Comparison of ENCODE assay signal across 25 cellular contexts in the genomic region with DNA sequence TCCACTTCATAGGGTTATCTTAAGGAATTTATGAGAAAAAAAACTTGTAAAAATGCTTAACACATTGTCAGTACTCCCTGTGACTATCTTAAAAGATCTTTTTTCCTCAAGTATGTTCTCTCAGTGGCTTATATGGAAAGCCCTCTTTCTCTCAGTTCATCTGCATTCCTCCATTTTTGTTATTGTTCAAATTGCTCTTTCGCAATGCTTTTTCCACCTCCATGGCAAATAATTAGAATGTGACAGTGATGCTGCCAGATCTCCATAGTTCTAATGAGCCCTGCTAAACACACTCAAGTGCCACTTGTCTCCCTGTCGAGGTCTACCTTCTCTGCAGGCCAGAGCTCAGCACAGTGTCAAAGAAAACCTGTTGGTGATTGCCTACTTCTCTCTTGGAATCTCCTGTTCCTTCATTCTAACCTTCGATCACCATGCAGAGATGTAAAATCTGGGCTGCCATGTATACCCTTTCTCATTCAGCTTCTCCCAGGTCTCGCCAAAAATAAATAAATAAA. TPM values are rescaled to one million over a fixed set of nuclear protein-coding genes. Genes with fewer than 3 reads are reported as not detected.
"Had no signal": no experiment of that assay in that cellular context is flagged by ENCODE, and none has a peak within 500 bp of the region (broad histone marks: within the 10 kb centered on the region; RNA-seq: fewer than 3 reads in every experiment).

No MANE protein-coding gene starts in this region.

- H3K36me3 ChIP-seq: colonic mucosa, tibial artery had no signal

- H3K4me3 ChIP-seq: body of pancreas, colonic mucosa, tibial artery had no signal

- ATAC-seq: body of pancreas; foreskin keratinocyte; left lobe of liver; stimulated activated naive CD8-positive, alpha-beta T cell treated with anti-CD3 and anti-CD28 coated beads, Interleukin-15, Interleukin-2, amounts not matched to agents 100 U/mL and 50 U/mL, for 24 hours had no signal

- H3K9me3 Mint-ChIP-seq: activated B cell treated with CpG ODN at 0.5 μM for 24 hours; activated CD4-positive, alpha-beta memory T cell treated with anti-CD3 and anti-CD28 coated beads, Interleukin-2, amount 10 ng/mL, durations not matched to agents 7 days and 5 days; activated naive CD8-positive, alpha-beta T cell treated with anti-CD3 and anti-CD28 coated beads, Interleukin-2, amount 10 ng/mL, durations not matched to agents 7 days and 5 days; activated T-helper 2 cell treated with anti-CD3 and anti-CD28 coated beads, Interferon-gamma antibody, Interleukin-2, Interleukin-4, amounts not matched to agents 10 μg/mL and 5 μg/mL and 100 μg/mL, durations not matched to agents 14 hours and 24 hours and 36 hours had no signal

- H3K27me3 ChIP-seq: body of pancreas, colonic mucosa, foreskin keratinocyte, tibial artery had no signal

- H3K4me1 ChIP-seq: body of pancreas, colonic mucosa, foreskin keratinocyte, tibial artery had no signal

- H3K27ac Mint-ChIP-seq: activated B cell treated with CpG ODN at 0.5 μM for 24 hours; activated CD4-positive, alpha-beta memory T cell treated with anti-CD3 and anti-CD28 coated beads, Interleukin-2, amount 10 ng/mL, durations not matched to agents 7 days and 5 days; activated naive CD8-positive, alpha-beta T cell treated with anti-CD3 and anti-CD28 coated beads, Interleukin-2, amount 10 ng/mL, durations not matched to agents 7 days and 5 days; activated T-helper 2 cell treated with anti-CD3 and anti-CD28 coated beads, Interferon-gamma antibody, Interleukin-2, Interleukin-4, amounts not matched to agents 10 μg/mL and 5 μg/mL and 100 μg/mL, durations not matched to agents 14 hours and 24 hours and 36 hours; progenitor cell of endocrine pancreas had no signal

- H3K27me3 Mint-ChIP-seq: activated B cell treated with CpG ODN at 0.5 μM for 24 hours; activated CD4-positive, alpha-beta memory T cell treated with anti-CD3 and anti-CD28 coated beads, Interleukin-2, amount 10 ng/mL, durations not matched to agents 7 days and 5 days; activated naive CD8-positive, alpha-beta T cell treated with anti-CD3 and anti-CD28 coated beads, Interleukin-2, amount 10 ng/mL, durations not matched to agents 7 days and 5 days; progenitor cell of endocrine pancreas had no signal

- H3K4me3 Mint-ChIP-seq: activated B cell treated with CpG ODN at 0.5 μM for 24 hours; activated CD4-positive, alpha-beta memory T cell treated with anti-CD3 and anti-CD28 coated beads, Interleukin-2, amount 10 ng/mL, durations not matched to agents 7 days and 5 days; activated naive CD8-positive, alpha-beta T cell treated with anti-CD3 and anti-CD28 coated beads, Interleukin-2, amount 10 ng/mL, durations not matched to agents 7 days and 5 days had no signal

- DNase-seq: activated B cell treated with CpG ODN at 0.5 μM for 24 hours; activated CD4-positive, alpha-beta memory T cell treated with anti-CD3 and anti-CD28 coated beads, Interleukin-2, amount 10 ng/mL, durations not matched to agents 7 days and 5 days; activated CD4-positive, alpha-beta T cell treated with anti-CD3 and anti-CD28 coated beads for 48 hours; activated naive CD4-positive, alpha-beta T cell treated with Interleukin-2 at 50 U/mL for 16 hours; activated naive CD8-positive, alpha-beta T cell treated with anti-CD3 and anti-CD28 coated beads, Interleukin-2, amount 10 ng/mL, durations not matched to agents 7 days and 5 days; activated T-cell treated with anti-CD3 and anti-CD28 coated beads, Interleukin-2, amount 50 U/mL, for 1 hour; body of pancreas; caudate nucleus; colonic mucosa; foreskin keratinocyte; glutamatergic neuron; kidney; stimulated activated CD4-positive, alpha-beta T cell treated with anti-CD3 and anti-CD28 coated beads, Interleukin-2, amount 100 ng/mL, for 24 hours; stimulated activated naive CD8-positive, alpha-beta T cell treated with anti-CD3 and anti-CD28 coated beads, Interleukin-15, Interleukin-2, amounts not matched to agents 100 U/mL and 50 U/mL, for 24 hours; substantia nigra; T-helper 9 cell; tibial artery had no signal

- H3K27ac ChIP-seq: body of pancreas, colonic mucosa, foreskin keratinocyte, tibial artery had no signal

- H3K36me3 Mint-ChIP-seq: activated naive CD8-positive, alpha-beta T cell treated with anti-CD3 and anti-CD28 coated beads, Interleukin-2, amount 10 ng/mL, durations not matched to agents 7 days and 5 days had no signal

- H3K4me1 Mint-ChIP-seq: activated B cell treated with CpG ODN at 0.5 μM for 24 hours; activated CD4-positive, alpha-beta memory T cell treated with anti-CD3 and anti-CD28 coated beads, Interleukin-2, amount 10 ng/mL, durations not matched to agents 7 days and 5 days; activated naive CD8-positive, alpha-beta T cell treated with anti-CD3 and anti-CD28 coated beads, Interleukin-2, amount 10 ng/mL, durations not matched to agents 7 days and 5 days had no signal

- H3K9me3 ChIP-seq: body of pancreas, colonic mucosa, tibial artery had no signal

RNA-seq across cellular contexts. Expression of a gene that starts 37.2 kb away (rescaled TPM):
- total RNA-seq: activated B cell treated with CpG ODN at 0.5 μM for 24 hours; activated CD4-positive, alpha-beta memory T cell treated with anti-CD3 and anti-CD28 coated beads, Interleukin-2, amount 10 ng/mL, durations not matched to agents 7 days and 5 days; activated naive CD8-positive, alpha-beta T cell treated with anti-CD3 and anti-CD28 coated beads, Interleukin-2, amount 10 ng/mL, durations not matched to agents 7 days and 5 days; activated T-helper 2 cell treated with anti-CD3 and anti-CD28 coated beads, Interferon-gamma antibody, Interleukin-2, Interleukin-4, amounts not matched to agents 10 μg/mL and 5 μg/mL and 100 μg/mL, durations not matched to agents 14 hours and 24 hours and 36 hours; epithelial cell of proximal tubule; foreskin keratinocyte; left lobe of liver; lung microvascular endothelial cell; progenitor cell of endocrine pancreas; urinary bladder had no signal
- polyA plus RNA-seq: fibroblast of lung, foreskin keratinocyte, neural cell, urinary bladder had no signal
